In the genomic region with DNA sequence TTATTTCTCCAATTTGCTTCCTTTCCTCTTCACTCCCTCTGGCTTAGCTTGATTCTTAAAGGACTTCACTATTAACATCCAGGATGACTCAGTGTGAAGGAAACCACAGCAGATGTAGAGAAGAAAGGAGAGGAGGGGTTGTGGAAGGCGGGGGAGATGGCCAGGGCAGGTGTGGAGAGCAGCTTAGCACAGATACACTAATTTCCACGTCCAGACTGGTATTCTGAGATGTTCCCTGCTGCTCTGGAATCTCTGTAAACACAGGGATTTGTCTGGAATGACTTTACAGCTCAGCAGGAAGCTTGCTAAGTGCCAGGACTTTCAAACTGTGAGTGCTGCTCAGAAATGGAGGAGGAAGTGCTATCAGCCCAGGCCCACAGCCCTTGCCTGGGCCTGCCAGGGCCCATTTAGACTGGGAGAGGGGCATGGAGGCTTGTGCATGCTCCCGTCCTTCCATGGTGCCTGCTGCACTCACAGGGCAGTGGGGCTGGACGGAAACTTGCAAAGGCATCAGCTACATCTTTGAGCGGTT, we compare ENCODE assay signal across 10 cellular contexts.
DNase-seq lines count a peak whose midpoint lies in the region; ATAC-seq, FAIRE-seq and TF ChIP-seq lines count a peak whose summit lies in the region.
"Had no signal": no experiment of that assay in that cellular context is flagged by ENCODE, and none has a peak within 500 bp of the region (broad histone marks: within the 10 kb centered on the region; RNA-seq: fewer than 3 reads in every experiment).

No MANE protein-coding gene starts in this region.

- DNase-seq in BJ (ENCODE audit: low read depth) (peak; percentile 29), keratinocyte (ENCODE audit: low read depth, low spot score) (peak; percentile 36), germinal center (ENCODE audit: low spot score) (no peak), NCI-H510A (lab: John Stamatoyannopoulos, UW) (no peak), psoas muscle (no peak), progenitor cell of endocrine pancreas (ENCODE audit: low spot score, unreplicated experiment) (no peak)
- DNase-seq: activated CD4-positive, CD25-positive, alpha-beta regulatory T cell treated with anti-CD3 and anti-CD28 coated beads, Interleukin-2, amount 50 U/mL, for 72 hours had no signal

- TF ChIP-seq CTCF in BJ (IDR thresholded peaks at IDR 0.05; ENCODE audit: insufficient read depth, low read depth, low read length) (no peak), keratinocyte (optimal IDR thresholded peaks at IDR 0.05 in 1 of 3, IDR thresholded peaks at IDR 0.05 in 1 of 3, conservative IDR thresholded peaks at IDR 0.05 in 1 of 3; ENCODE audit: extremely low read depth in 1 of 3, insufficient read depth in 2 of 3, low read length in 3 of 3) (no peak), psoas muscle (IDR thresholded peaks at IDR 0.05) (no peak), progenitor cell of endocrine pancreas (IDR thresholded peaks at IDR 0.05; ENCODE audit: unreplicated experiment) (no peak)

- H3K4me1 ChIP-seq in keratinocyte (ENCODE audit: control insufficient read depth, extremely low read depth, insufficient read depth, low read length): peaks cover 20% of the 10 kb centered on the region
- H3K4me1 ChIP-seq in psoas muscle: no peaks in the 10 kb centered on the region

- H3K4me3 Mint-ChIP-seq in progenitor cell of endocrine pancreas (ENCODE audit: low read depth): no peak overlapping the region

- TF ChIP-seq EP300 in Ishikawa (IDR thresholded peaks at IDR 0.05; ENCODE audit: borderline replicate concordance): peak; percentile 89

- intact Hi-C loops in psoas muscle (cut with DNase I): no loop called here

- no peaks in the 10 kb centered on the region for H3K9me3 ChIP-seq in keratinocyte (ENCODE audit: control insufficient read depth, low read depth, low read length)
- H3K9me3 ChIP-seq in psoas muscle: no peaks in the 10 kb centered on the region

- no peaks in the 10 kb centered on the region for H3K27me3 ChIP-seq in BJ (ENCODE audit: control insufficient read depth, insufficient read depth, low read length)
- no peaks in the 10 kb centered on the region for H3K27me3 ChIP-seq in keratinocyte (ENCODE audit: control insufficient read depth, extremely low read depth, insufficient read depth, low read length)
- no peaks in the 10 kb centered on the region for H3K27me3 ChIP-seq in psoas muscle (ENCODE audit: insufficient read depth in 3 of 3, low read length in 2 of 3)

- no peaks in the 10 kb centered on the region for H3K27me3 Mint-ChIP-seq in progenitor cell of endocrine pancreas

- 39 to 46% (median 44%) methylated on average over 5 of the region's 5 CpGs for WGBS in psoas muscle, 3 donors

- H3K4me2 ChIP-seq in keratinocyte (ENCODE audit: control insufficient read depth, extremely low read depth, insufficient read depth, low read depth, low read length): peak overlapping the region; percentile 57

- no peak overlapping the region for H3K27ac Mint-ChIP-seq in progenitor cell of endocrine pancreas

- H2AFZ ChIP-seq in keratinocyte (ENCODE audit: control insufficient read depth, low read length): peak overlapping the region; percentile 74

- TF ChIP-seq RAD21 in Ishikawa (IDR thresholded peaks at IDR 0.05; ENCODE audit: low read depth): 0 out of 2 replicates have a peak, but pooled peaks have one; percentile 12

- no peak for ATAC-seq in psoas muscle

- no peak overlapping the region for H3K9ac ChIP-seq in keratinocyte (ENCODE audit: control insufficient read depth, extremely low read depth, insufficient read depth, low read length)

- POLR2A ChIA-PET in BJ (lab: Charles Lee): interaction anchor here (0.5 kb wide), 1 partner anchor 930 kb away, joined by 4 read pairs; no protein-coding TSS in a partner anchor

- peaks cover 6% of the 10 kb centered on the region for H3K9me3 Mint-ChIP-seq in progenitor cell of endocrine pancreas (ENCODE audit: low read depth)

- no peak overlapping the region for H3K4me3 ChIP-seq in BJ (ENCODE audit: low read depth, low read length)
- no peak overlapping the region for H3K4me3 ChIP-seq in keratinocyte (ENCODE audit: control insufficient read depth in 2 of 3, extremely low read depth in 1 of 3, insufficient read depth in 2 of 3, low read depth in 1 of 3, low read length in 3 of 3)
- no peak overlapping the region for H3K4me3 ChIP-seq in psoas muscle

- H4K20me1 ChIP-seq in keratinocyte (ENCODE audit: control insufficient read depth, extremely low read depth, insufficient read depth, low read length): no peaks in the 10 kb centered on the region

- H3K36me3 ChIP-seq in BJ (ENCODE audit: control insufficient read depth, insufficient read depth, low read length): no peaks in the 10 kb centered on the region
- H3K36me3 ChIP-seq in keratinocyte (ENCODE audit: control insufficient read depth in 2 of 2, extremely low read depth in 1 of 2, insufficient read depth in 2 of 2, low read length in 2 of 2): no peaks in the 10 kb centered on the region
- H3K36me3 ChIP-seq in psoas muscle (ENCODE audit: insufficient read depth in 1 of 2, low read depth in 1 of 2): no peaks in the 10 kb centered on the region

- CTCF ChIA-PET in BJ (lab: Yijun Ruan, JAX): interaction anchor here (0.7 to 1.9 kb wide), 4 partner anchors 12 to 112 kb away, joined by 3 to 7 read pairs (median 4); no protein-coding TSS in a partner anchor

- no peaks in the 10 kb centered on the region for H3K36me3 Mint-ChIP-seq in progenitor cell of endocrine pancreas (ENCODE audit: insufficient read depth)

- FAIRE-seq in keratinocyte (lab: Jason Lieb, UNC): peak; percentile 89
- FAIRE-seq: frontal cortex had no signal

- no peaks in the 10 kb centered on the region for H3K9me1 ChIP-seq in keratinocyte (ENCODE audit: control insufficient read depth, extremely low read depth, insufficient read depth, low read length)

- H3K79me2 ChIP-seq in keratinocyte (ENCODE audit: control insufficient read depth, insufficient read depth, low read length): no peaks in the 10 kb centered on the region

- H3K27ac ChIP-seq in angular gyrus (ENCODE audit: low read depth, low read length) (peak overlapping the region; percentile 24), keratinocyte (ENCODE audit: control insufficient read depth, insufficient read depth, low read length) (peak overlapping the region; percentile 23), psoas muscle (no peak overlapping the region)

- peaks cover 12% of the 10 kb centered on the region for H3K4me1 Mint-ChIP-seq in progenitor cell of endocrine pancreas (ENCODE audit: low read depth)

- dilution Hi-C loops in keratinocyte (cut with MboI; ENCODE audit: extremely low pct_ligation_motif_present, low sequenced_read_pairs): no loop called here

TF ChIP-seq in Ishikawa, 13 proteins besides CTCF, POLR2A, EP300 and RAD21:
- TF ChIP-seq FOXM1 (IDR thresholded peaks at IDR 0.05; ENCODE audit: borderline replicate concordance, low read depth) (no peak), CEBPB (IDR thresholded peaks at IDR 0.05) (no peak), MAX (IDR thresholded peaks at IDR 0.05) (peak; percentile 55; the same call in 1 of the 2 replicates), TCF12 (IDR thresholded peaks at IDR 0.05; ENCODE audit: low read depth) (peak; percentile 96), NFIC (IDR thresholded peaks at IDR 0.05) (peak; percentile 92), YY1 (IDR thresholded peaks at IDR 0.05; ENCODE audit: low read depth) (peak; percentile 58; the same call in 1 of the 2 replicates), CREB1 (IDR thresholded peaks at IDR 0.05; ENCODE audit: low read depth) (no peak), EGR1 (IDR thresholded peaks at IDR 0.05) (0 out of 2 replicates have a peak, but pooled peaks have one; percentile 13), TEAD4 (IDR thresholded peaks at IDR 0.05) (peak; percentile 96), ZBTB7A (IDR thresholded peaks at IDR 0.05; ENCODE audit: low read depth) (no peak)

Comparison
In these comparisons a context has a peak if more than half of its experiments do, and no peak if none do; other contexts are left out.
1. DNase-seq: peak in BJ (single experiment) and keratinocyte (single experiment); none in germinal center (single experiment), NCI-H510A (single experiment), psoas muscle (0 of 2) and progenitor cell of endocrine pancreas (single experiment).